Comparison of ENCODE assay signal across 20 cellular contexts in genomic region chr4:102318526-102318925, GRCh38. TPM values are rescaled to one million over a fixed set of nuclear protein-coding genes. Genes with fewer than 3 reads are reported as not detected.
A peak's percentile ranks its signal among the peaks of the same experiment; 100 is the strongest.
DNase-seq lines count a peak whose midpoint lies in the region; ATAC-seq and TF ChIP-seq lines count a peak whose summit lies in the region.
"Had no signal": no experiment of that assay in that cellular context is flagged by ENCODE, and none has a peak within 500 bp of the region (broad histone marks: within the 10 kb centered on the region; RNA-seq: fewer than 3 reads in every experiment).

No MANE protein-coding gene starts in this region.

- no peaks in the 10 kb centered on the region for H3K9me3 ChIP-seq in trophoblast cell (ENCODE audit: insufficient read depth, low read depth, low read length)
- H3K9me3 ChIP-seq: SK-N-SH had no signal

- H2BK120ac ChIP-seq in trophoblast cell (ENCODE audit: insufficient read depth, low read length, poor library complexity): no peak overlapping the region

- H3K4ac ChIP-seq in trophoblast cell (ENCODE audit: low read depth, low read length): no peak overlapping the region

- no peak overlapping the region for H3K27ac ChIP-seq in trophoblast cell (ENCODE audit: low read depth, low read length)
- H3K27ac ChIP-seq: BLaER1 treated with 17β-estradiol and CSF1 and Interleukin-3, amounts not matched to agents 10 nM and 100 nM; cardiac muscle cell had no signal

- H3K27me3 Mint-ChIP-seq in effector memory CD8-positive, alpha-beta T cell: no peaks in the 10 kb centered on the region
- H3K27me3 Mint-ChIP-seq: activated naive CD4-positive, alpha-beta T cell treated with anti-CD3 and anti-CD28 coated beads, Interleukin-2, amount 50 U/mL, for 24 hours; dendritic cell treated with granulocyte-macrophage colony-stimulating factor and Interleukin-4, amounts not matched to agents 40 ng/mL and 50 ng/mL, for 4 days had no signal

- no peak overlapping the region for H3K14ac ChIP-seq in trophoblast cell (ENCODE audit: low read length)

- no peak overlapping the region for H3K27ac Mint-ChIP-seq in effector memory CD8-positive, alpha-beta T cell
- H3K27ac Mint-ChIP-seq: activated naive CD4-positive, alpha-beta T cell treated with anti-CD3 and anti-CD28 coated beads, Interleukin-2, amount 50 U/mL, for 24 hours; dendritic cell treated with granulocyte-macrophage colony-stimulating factor and Interleukin-4, amounts not matched to agents 40 ng/mL and 50 ng/mL, for 4 days had no signal

- no peak overlapping the region for H3K4me2 ChIP-seq in trophoblast cell (ENCODE audit: low read length)
- H3K4me2 ChIP-seq: BLaER1 treated with 17β-estradiol and CSF1 and Interleukin-3, amounts not matched to agents 10 nM and 100 nM; SK-N-SH had no signal

- no peak overlapping the region for H2BK5ac ChIP-seq in trophoblast cell (ENCODE audit: low read depth, low read length, poor library complexity)

- DNase-seq in HT-29 (ENCODE audit: low spot score) (peak; percentile 83), NCI-H510A treated with DMSO at 0.1 percent for 48 hours (lab: John Stamatoyannopoulos, UW) (peak; percentile 63), epithelial cell of esophagus (ENCODE audit: low read depth) (peak; percentile 36), trophoblast cell (peak; percentile 20 to 59), NCI-H226 (no peak)
- DNase-seq in effector memory CD8-positive, alpha-beta T cell: no peak
- no peak for DNase-seq in stimulated activated naive CD8-positive, alpha-beta T cell treated with anti-CD3 and anti-CD28 coated beads, Interleukin-15, Interleukin-2, amounts not matched to agents 100 U/mL and 50 U/mL, for 24 hours
- DNase-seq: activated CD4-positive, alpha-beta T cell treated with anti-CD3 and anti-CD28 coated beads for 48 hours; mesendoderm; NCI-H1436; NCI-H526 treated with DMSO at 0.1 percent for 48 hours; occipital lobe; SK-N-SH; T-helper 2 cell had no signal

- no peak overlapping the region for H2BK12ac ChIP-seq in trophoblast cell (ENCODE audit: low read length)

- no peaks in the 10 kb centered on the region for H3K27me3 ChIP-seq in trophoblast cell (ENCODE audit: insufficient read depth, low read length)
- H3K27me3 ChIP-seq: BLaER1 treated with 17β-estradiol and CSF1 and Interleukin-3, amounts not matched to agents 10 nM and 100 nM; cardiac muscle cell had no signal

- TF ChIP-seq CTCF in epithelial cell of esophagus (IDR thresholded peaks at IDR 0.05; ENCODE audit: insufficient read depth, low read depth, low read length, missing control alignments): no peak

- H3K9me3 Mint-ChIP-seq in effector memory CD8-positive, alpha-beta T cell: no peaks in the 10 kb centered on the region
- H3K9me3 Mint-ChIP-seq: activated naive CD4-positive, alpha-beta T cell treated with anti-CD3 and anti-CD28 coated beads, Interleukin-2, amount 50 U/mL, for 24 hours; dendritic cell treated with granulocyte-macrophage colony-stimulating factor and Interleukin-4, amounts not matched to agents 40 ng/mL and 50 ng/mL, for 4 days had no signal

- peaks cover 7 to 18% of the 10 kb centered on the region in 2 experiments for H3K4me1 ChIP-seq in trophoblast cell (ENCODE audit: control insufficient read depth in 1 of 2, insufficient read depth in 2 of 2, low read length in 2 of 2)

- no peak overlapping the region for H3K4me3 Mint-ChIP-seq in effector memory CD8-positive, alpha-beta T cell
- H3K4me3 Mint-ChIP-seq: activated naive CD4-positive, alpha-beta T cell treated with anti-CD3 and anti-CD28 coated beads, Interleukin-2, amount 50 U/mL, for 24 hours; dendritic cell treated with granulocyte-macrophage colony-stimulating factor and Interleukin-4, amounts not matched to agents 40 ng/mL and 50 ng/mL, for 4 days had no signal

- H3K4me3 ChIP-seq in epithelial cell of esophagus (ENCODE audit: low read length) (no peak overlapping the region), trophoblast cell (ENCODE audit: low read depth, low read length) (no peak overlapping the region)
- H3K4me3 ChIP-seq: BLaER1 treated with 17β-estradiol and CSF1 and Interleukin-3, amounts not matched to agents 10 nM and 100 nM; cardiac muscle cell; skin epidermis had no signal

- H4K12ac ChIP-seq in trophoblast cell (ENCODE audit: low read depth, low read length): no peak overlapping the region

- no peak overlapping the region for H2AK5ac ChIP-seq in trophoblast cell (ENCODE audit: low read length)

- no peak overlapping the region for H3K9ac ChIP-seq in trophoblast cell (ENCODE audit: low read length)
- H3K9ac ChIP-seq: BLaER1 treated with 17β-estradiol and CSF1 and Interleukin-3, amounts not matched to agents 10 nM and 100 nM; SK-N-SH had no signal

- H3K36me3 Mint-ChIP-seq in effector memory CD8-positive, alpha-beta T cell (ENCODE audit: insufficient read depth): peaks cover 5% of the 10 kb centered on the region

- WGBS in trophoblast cell (ENCODE audit: extremely low coverage, insufficient coverage, insufficient read length): no CpG with 5 or more reads among the region's 5 CpGs

- peaks cover 2% of the 10 kb centered on the region for H3K79me2 ChIP-seq in trophoblast cell (ENCODE audit: control insufficient read depth, insufficient read depth, low read length, poor library complexity)

- no peak overlapping the region for H3K23ac ChIP-seq in trophoblast cell (ENCODE audit: low read length)

- H4K8ac ChIP-seq in trophoblast cell (ENCODE audit: low read depth, low read length): no peak overlapping the region

- H4K91ac ChIP-seq in trophoblast cell (ENCODE audit: low read depth, low read length): no peak overlapping the region

- no peak overlapping the region for H3K18ac ChIP-seq in trophoblast cell (ENCODE audit: low read length)

- H3K36me3 ChIP-seq in trophoblast cell (ENCODE audit: control insufficient read depth in 1 of 2, insufficient read depth in 2 of 2, low read length in 2 of 2): no peaks in the 10 kb centered on the region
- H3K36me3 ChIP-seq: cardiac muscle cell had no signal

- ATAC-seq in effector memory CD8-positive, alpha-beta T cell (replicated peaks): no peak
- ATAC-seq in stimulated activated naive CD8-positive, alpha-beta T cell treated with anti-CD3 and anti-CD28 coated beads, Interleukin-15, Interleukin-2, amounts not matched to agents 100 U/mL and 50 U/mL, for 24 hours: no peak
- ATAC-seq: HCT116 had no signal

- no peaks in the 10 kb centered on the region for H3K79me1 ChIP-seq in trophoblast cell (ENCODE audit: low read length)

- no peak overlapping the region for H2AFZ ChIP-seq in trophoblast cell (ENCODE audit: insufficient read depth, low read length, poor library complexity)

- peaks cover 4 to 34% of the 10 kb centered on the region in 2 donors for H3K4me1 Mint-ChIP-seq in effector memory CD8-positive, alpha-beta T cell (ENCODE audit: low read depth in 2 of 2)

RNA-seq across cellular contexts. Expression of gene SLC39A8, which starts 26.8 kb away (rescaled TPM):
- total RNA-seq in HT-29 (2014; rRNA removed; shearing (Covaris generic)): 13.6 and 14.6 TPM in 2 replicates
- 32.6 and 35.3 TPM in 2 replicates for polyA plus RNA-seq in trophoblast cell (2013)

Comparison
In these comparisons a context has a peak if more than half of its experiments do, and no peak if none do; other contexts are left out.
1. DNase-seq: peak in HT-29 (single experiment), NCI-H510A treated with DMSO at 0.1 percent for 48 hours (single experiment), epithelial cell of esophagus (single experiment) and trophoblast cell (2 of 2); none in effector memory CD8-positive, alpha-beta T cell (0 of 3), NCI-H226 (single experiment) and stimulated activated naive CD8-positive, alpha-beta T cell treated with anti-CD3 and anti-CD28 coated beads, Interleukin-15, Interleukin-2, amounts not matched to agents 100 U/mL and 50 U/mL, for 24 hours (single experiment).